Comparison of ENCODE assay signal across 23 cellular contexts in genomic region chr19:16917401-16917800, GRCh38. TPM values are rescaled to one million over a fixed set of nuclear protein-coding genes. Genes with fewer than 3 reads are reported as not detected.
DNase-seq lines count a peak whose midpoint lies in the region; ATAC-seq, FAIRE-seq and TF ChIP-seq lines count a peak whose summit lies in the region.
"Had no signal": no experiment of that assay in that cellular context is flagged by ENCODE, and none has a peak within 500 bp of the region (broad histone marks: within the 10 kb centered on the region; RNA-seq: fewer than 3 reads in every experiment).

No MANE protein-coding gene starts in this region.

- H3K4me1 ChIP-seq in kidney (ENCODE audit: control insufficient read depth in 1 of 2, insufficient read depth in 1 of 2, low read depth in 1 of 2, low read length in 2 of 2) = no peaks in the 10 kb centered on the region
- no peaks in the 10 kb centered on the region for H3K4me1 ChIP-seq in upper lobe of right lung
- H3K4me1 ChIP-seq in lower lobe of right lung = no peaks in the 10 kb centered on the region
- H3K4me1 ChIP-seq: BE2C, Caco-2 had no signal

- peaks cover 8% of the 10 kb centered on the region for H3K27me3 Mint-ChIP-seq in activated naive CD4-positive, alpha-beta T cell treated with anti-CD3 and anti-CD28 coated beads, Interleukin-2, amount 10 ng/mL, durations not matched to agents 7 days and 5 days
- no peaks in the 10 kb centered on the region for H3K27me3 Mint-ChIP-seq in activated naive CD4-positive, alpha-beta T cell treated with anti-CD3 and anti-CD28 coated beads for 36 hours (ENCODE audit: low read depth)

- CTCF ChIA-PET in activated naive CD4-positive, alpha-beta T cell treated with anti-CD3 and anti-CD28 coated beads, Interleukin-2, amount 10 ng/mL, durations not matched to agents 7 days and 5 days (lab: Charles Lee) = no interaction called here
- CTCF ChIA-PET in activated naive CD4-positive, alpha-beta T cell treated with anti-CD3 and anti-CD28 coated beads for 36 hours (lab: Charles Lee) = no interaction called here

- H3K27ac ChIP-seq in kidney (ENCODE audit: low read depth in 2 of 2, low read length in 2 of 2) (no peak overlapping the region), upper lobe of right lung (no peak overlapping the region), lower lobe of right lung (no peak overlapping the region)
- H3K27ac ChIP-seq: BLaER1 had no signal

- no peaks in the 10 kb centered on the region for H3K4me1 Mint-ChIP-seq in activated naive CD4-positive, alpha-beta T cell treated with anti-CD3 and anti-CD28 coated beads, Interleukin-2, amount 10 ng/mL, durations not matched to agents 7 days and 5 days
- no peaks in the 10 kb centered on the region for H3K4me1 Mint-ChIP-seq in activated naive CD4-positive, alpha-beta T cell treated with anti-CD3 and anti-CD28 coated beads for 36 hours (ENCODE audit: low read depth)

- peaks cover 23% of the 10 kb centered on the region for H3K9me3 Mint-ChIP-seq in activated naive CD4-positive, alpha-beta T cell treated with anti-CD3 and anti-CD28 coated beads, Interleukin-2, amount 10 ng/mL, durations not matched to agents 7 days and 5 days
- peaks cover 22% of the 10 kb centered on the region for H3K9me3 Mint-ChIP-seq in activated naive CD4-positive, alpha-beta T cell treated with anti-CD3 and anti-CD28 coated beads for 36 hours

- H3K4me3 ChIP-seq in kidney (ENCODE audit: low read length in 2 of 2) (no peak overlapping the region), upper lobe of right lung (no peak overlapping the region), lower lobe of right lung (no peak overlapping the region)
- H3K4me3 ChIP-seq: BLaER1 had no signal

- peak; percentile 4 for DNase-seq in activated naive CD4-positive, alpha-beta T cell treated with anti-CD3 and anti-CD28 coated beads, Interleukin-2, amount 10 ng/mL, durations not matched to agents 7 days and 5 days
- no peak for DNase-seq in activated naive CD4-positive, alpha-beta T cell treated with anti-CD3 and anti-CD28 coated beads for 36 hours
- DNase-seq in kidney (peak; percentile 22), upper lobe of right lung (peak; percentile 41), lower lobe of right lung (no peak)
- DNase-seq: 8988T; ACHN; BE2C; C1 segment of cervical spinal cord; Caco-2; Calu3; CD4-positive, alpha-beta T cell; CD8-positive, alpha-beta T cell; DMS79 treated with DMSO at 0.1 percent for 48 hours; GF-D8 had no signal

- intact Hi-C loops in activated naive CD4-positive, alpha-beta T cell treated with anti-CD3 and anti-CD28 coated beads for 36 hours (cut with micrococcal nuclease) = no loop called here
- intact Hi-C loops in kidney (cut with DNase I) (no loop called here), upper lobe of right lung (cut with DNase I) (no loop called here), lower lobe of right lung (cut with DNase I) (no loop called here)

- no peak overlapping the region for H3K4me3 Mint-ChIP-seq in activated naive CD4-positive, alpha-beta T cell treated with anti-CD3 and anti-CD28 coated beads, Interleukin-2, amount 10 ng/mL, durations not matched to agents 7 days and 5 days
- no peak overlapping the region for H3K4me3 Mint-ChIP-seq in activated naive CD4-positive, alpha-beta T cell treated with anti-CD3 and anti-CD28 coated beads for 36 hours
- H3K4me3 Mint-ChIP-seq: CD4-positive, alpha-beta T cell; CD8-positive, alpha-beta T cell had no signal

- H3K27ac Mint-ChIP-seq in activated naive CD4-positive, alpha-beta T cell treated with anti-CD3 and anti-CD28 coated beads, Interleukin-2, amount 10 ng/mL, durations not matched to agents 7 days and 5 days = no peak overlapping the region
- no peak overlapping the region for H3K27ac Mint-ChIP-seq in activated naive CD4-positive, alpha-beta T cell treated with anti-CD3 and anti-CD28 coated beads for 36 hours
- H3K27ac Mint-ChIP-seq: CD4-positive, alpha-beta T cell; CD8-positive, alpha-beta T cell had no signal

- no peak overlapping the region for H3K9ac ChIP-seq in kidney (ENCODE audit: low read length in 2 of 2)
- H3K9ac ChIP-seq: BLaER1 had no signal

- H3K9me3 ChIP-seq in kidney (ENCODE audit: control insufficient read depth in 1 of 2, low read length in 2 of 2) (peaks cover 4 to 16% of the 10 kb centered on the region in 2 donors), upper lobe of right lung (peaks cover 4% of the 10 kb centered on the region), lower lobe of right lung (peaks cover 23% of the 10 kb centered on the region)

- TF ChIP-seq CTCF in kidney (IDR thresholded peaks at IDR 0.05; ENCODE audit: borderline replicate concordance, extremely low read depth, insufficient read depth) (no peak), upper lobe of right lung (IDR thresholded peaks at IDR 0.05) (no peak), lower lobe of right lung (IDR thresholded peaks at IDR 0.05) (no peak)

- H3K27me3 ChIP-seq in upper lobe of right lung (no peaks in the 10 kb centered on the region), lower lobe of right lung (ENCODE audit: low read depth) (no peaks in the 10 kb centered on the region)
- H3K27me3 ChIP-seq: BE2C, BLaER1 had no signal

- peaks cover 4% of the 10 kb centered on the region for H3K36me3 Mint-ChIP-seq in activated naive CD4-positive, alpha-beta T cell treated with anti-CD3 and anti-CD28 coated beads, Interleukin-2, amount 10 ng/mL, durations not matched to agents 7 days and 5 days
- peaks cover 5% of the 10 kb centered on the region for H3K36me3 Mint-ChIP-seq in activated naive CD4-positive, alpha-beta T cell treated with anti-CD3 and anti-CD28 coated beads for 36 hours (ENCODE audit: low read depth)
- H3K36me3 Mint-ChIP-seq: CD8-positive, alpha-beta T cell had no signal

- ATAC-seq in upper lobe of right lung (no peak), lower lobe of right lung (no peak), GM18870 (IDR thresholded peaks at IDR 0.05; ENCODE audit: unreplicated experiment) (no peak)
- ATAC-seq: CD8-positive, alpha-beta T cell had no signal

- no peak for FAIRE-seq in kidney (lab: Jason Lieb, UNC)
- FAIRE-seq: A204.1, D721Med, G401.6, GM12891 had no signal

- H3K36me3 ChIP-seq in kidney (ENCODE audit: control insufficient read depth in 1 of 2, insufficient read depth in 2 of 2, low read length in 2 of 2) (no peaks in the 10 kb centered on the region), upper lobe of right lung (no peaks in the 10 kb centered on the region), lower lobe of right lung (no peaks in the 10 kb centered on the region)
- H3K36me3 ChIP-seq: BE2C had no signal

RNA-seq across cellular contexts. Expression of gene F2RL3, which starts 28.6 kb away (rescaled TPM):
- total RNA-seq in activated naive CD4-positive, alpha-beta T cell treated with anti-CD3 and anti-CD28 coated beads for 36 hours = not detected
- total RNA-seq in kidney = 3.2 TPM
- 1.4 TPM for polyA plus RNA-seq in kidney (ENCODE audit: insufficient read depth, low read depth, low replicate concordance)
- total RNA-seq in upper lobe of right lung = 25.3 TPM
- total RNA-seq in lower lobe of right lung = 22.5 TPM
- total RNA-seq: A673; Caco-2; Calu3; CD4-positive, alpha-beta T cell; CD8-positive, alpha-beta T cell had no signal
- polyA plus RNA-seq: AG04450 had no signal

Comparison
In these comparisons a context has a peak if more than half of its experiments do, and no peak if none do; other contexts are left out.
1. DNase-seq: peak in activated naive CD4-positive, alpha-beta T cell treated with anti-CD3 and anti-CD28 coated beads, Interleukin-2, amount 10 ng/mL, durations not matched to agents 7 days and 5 days (single experiment), kidney (single experiment) and upper lobe of right lung (single experiment); none in activated naive CD4-positive, alpha-beta T cell treated with anti-CD3 and anti-CD28 coated beads for 36 hours (single experiment) and lower lobe of right lung (single experiment).